ENCODE assay signal across 1 cellular context in genomic region chr4:133151681-133152329, GRCh38.
TF ChIP-seq lines count a peak whose summit lies in the region.

No MANE protein-coding gene starts in this region.

TF ChIP-seq in IMR-90, 13 proteins besides CTCF, POLR2A, EP300 and RAD21 (continued from another document):
- TF ChIP-seq, protein P1, sequence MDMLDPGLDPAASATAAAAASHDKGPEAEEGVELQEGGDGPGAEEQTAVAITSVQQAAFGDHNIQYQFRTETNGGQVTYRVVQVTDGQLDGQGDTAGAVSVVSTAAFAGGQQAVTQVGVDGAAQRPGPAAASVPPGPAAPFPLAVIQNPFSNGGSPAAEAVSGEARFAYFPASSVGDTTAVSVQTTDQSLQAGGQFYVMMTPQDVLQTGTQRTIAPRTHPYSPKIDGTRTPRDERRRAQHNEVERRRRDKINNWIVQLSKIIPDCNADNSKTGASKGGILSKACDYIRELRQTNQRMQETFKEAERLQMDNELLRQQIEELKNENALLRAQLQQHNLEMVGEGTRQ (IDR thresholded peaks at IDR 0.05; ENCODE audit: low read depth, low read length) = no peak
- TF ChIP-seq MAZ (IDR thresholded peaks at IDR 0.05; ENCODE audit: borderline replicate concordance, low read depth, low read length) (no peak), CHD1 (IDR thresholded peaks at IDR 0.05; ENCODE audit: low read depth, low read length) (no peak), NFE2L2 (IDR thresholded peaks at IDR 0.05; ENCODE audit: low read depth, low read length) (no peak)
